ENCODE assay signal across 21 cellular contexts in the genomic region with DNA sequence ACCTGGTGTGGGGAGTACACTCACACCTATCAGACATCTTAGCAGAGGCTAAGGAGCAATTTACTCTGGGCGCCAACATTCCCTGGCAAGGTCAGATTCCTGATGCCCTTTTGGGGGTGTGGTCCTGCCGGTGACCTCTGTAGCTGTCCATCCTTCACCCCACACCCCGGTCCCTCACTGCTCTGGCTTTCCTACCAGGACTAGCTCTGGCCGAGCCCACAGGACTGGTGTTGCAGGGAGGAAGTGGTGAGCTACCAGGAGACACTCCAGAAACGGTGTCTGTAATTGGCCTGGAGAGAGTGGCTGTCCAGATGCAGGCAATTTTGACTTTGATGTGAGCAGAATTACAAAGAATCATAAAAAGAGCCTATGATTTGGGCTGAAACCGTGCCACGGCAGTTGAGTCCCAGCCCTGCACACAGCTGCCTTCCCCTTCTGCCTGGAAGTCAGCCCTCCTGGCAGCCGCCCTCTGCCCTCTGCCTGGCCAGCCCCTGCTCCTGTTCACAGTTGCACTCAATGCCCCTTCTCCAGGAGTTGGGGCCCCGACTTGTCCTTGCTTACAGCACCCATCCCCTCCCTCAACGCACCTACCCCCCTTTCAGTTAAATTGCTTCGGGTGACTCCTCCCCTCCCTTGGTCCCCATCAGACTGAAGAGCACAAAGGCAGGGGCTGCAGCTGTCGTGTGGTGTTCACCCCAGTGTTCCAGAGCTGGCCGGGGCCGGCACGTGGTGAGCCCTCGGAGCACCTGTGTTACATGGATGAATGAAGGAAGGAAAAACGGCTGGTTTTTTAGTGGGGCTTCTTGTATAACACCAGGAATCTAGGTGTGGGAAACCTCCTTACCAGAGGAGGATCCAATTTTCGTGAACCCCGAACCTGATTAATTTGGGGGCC.
"Had no signal": no experiment of that assay in that cellular context is flagged by ENCODE, and none has a peak within 500 bp of the region (broad histone marks: within the 10 kb centered on the region; RNA-seq: fewer than 3 reads in every experiment).

No MANE protein-coding gene starts in this region.

- H3K4me3 Mint-ChIP-seq: naive thymus-derived CD8-positive, alpha-beta T cell; stimulated activated naive CD8-positive, alpha-beta T cell treated with anti-CD3 and anti-CD28 coated beads, Interleukin-15, Interleukin-2, amounts not matched to agents 100 ng/mL and 50 ng/mL, for 24 hours had no signal

- H3K36me3 Mint-ChIP-seq: activated naive CD4-positive, alpha-beta T cell treated with anti-CD3 and anti-CD28 coated beads, Interleukin-2, amount 50 U/mL, for 72 hours; naive thymus-derived CD8-positive, alpha-beta T cell had no signal

- H3K27ac ChIP-seq: adrenal gland, foreskin keratinocyte, thyroid gland had no signal

- ATAC-seq: activated naive CD4-positive, alpha-beta T cell treated with anti-CD3 and anti-CD28 coated beads, Interleukin-2, amount 50 U/mL, for 72 hours; foreskin keratinocyte; naive thymus-derived CD8-positive, alpha-beta T cell had no signal

- H3K27ac Mint-ChIP-seq: activated naive CD4-positive, alpha-beta T cell treated with anti-CD3 and anti-CD28 coated beads, Interleukin-2, amount 50 U/mL, for 72 hours; naive thymus-derived CD8-positive, alpha-beta T cell; progenitor cell of endocrine pancreas; stimulated activated naive CD8-positive, alpha-beta T cell treated with anti-CD3 and anti-CD28 coated beads, Interleukin-15, Interleukin-2, amounts not matched to agents 100 ng/mL and 50 ng/mL, for 24 hours had no signal

- H3K4me3 ChIP-seq: adrenal gland, lung, thyroid gland had no signal

- H3K4me1 ChIP-seq: foreskin keratinocyte had no signal

- H3K27me3 ChIP-seq: adrenal gland, foreskin keratinocyte, thyroid gland had no signal

- H3K36me3 ChIP-seq: adrenal gland, thyroid gland had no signal

- H3K4me1 Mint-ChIP-seq: naive thymus-derived CD8-positive, alpha-beta T cell had no signal

- DNase-seq: activated gamma-delta T cell treated with Interleukin-2 at 50 U/mL for 16 hours; activated T-cell treated with anti-CD3 and anti-CD28 coated beads, Interleukin-2, amount 50 U/mL, for 1 hour; adrenal gland; central memory CD4-positive, alpha-beta T cell; dermis blood vessel endothelial cell; effector CD8-positive, alpha-beta T cell; erythroblast; foreskin keratinocyte; naive thymus-derived CD8-positive, alpha-beta T cell; retina; stimulated activated CD4-positive, alpha-beta T cell treated with anti-CD3 and anti-CD28 coated beads, Interleukin-12 subunit alpha, Interleukin-12 subunit beta, amount 100 ng/mL, for 4 hours; stimulated activated CD4-positive, alpha-beta T cell treated with anti-CD3 and anti-CD28 coated beads, Interleukin-4, amount 100 ng/mL, for 4 hours; substantia nigra; T-helper 9 cell; thyroid gland had no signal

- H3K9me3 Mint-ChIP-seq: activated naive CD4-positive, alpha-beta T cell treated with anti-CD3 and anti-CD28 coated beads, Interleukin-2, amount 50 U/mL, for 72 hours; naive thymus-derived CD8-positive, alpha-beta T cell; stimulated activated naive CD8-positive, alpha-beta T cell treated with anti-CD3 and anti-CD28 coated beads, Interleukin-15, Interleukin-2, amounts not matched to agents 100 ng/mL and 50 ng/mL, for 24 hours had no signal

- H3K9me3 ChIP-seq: adrenal gland, thyroid gland had no signal

- FAIRE-seq: astrocyte, keratinocyte had no signal
